In the genomic region with DNA sequence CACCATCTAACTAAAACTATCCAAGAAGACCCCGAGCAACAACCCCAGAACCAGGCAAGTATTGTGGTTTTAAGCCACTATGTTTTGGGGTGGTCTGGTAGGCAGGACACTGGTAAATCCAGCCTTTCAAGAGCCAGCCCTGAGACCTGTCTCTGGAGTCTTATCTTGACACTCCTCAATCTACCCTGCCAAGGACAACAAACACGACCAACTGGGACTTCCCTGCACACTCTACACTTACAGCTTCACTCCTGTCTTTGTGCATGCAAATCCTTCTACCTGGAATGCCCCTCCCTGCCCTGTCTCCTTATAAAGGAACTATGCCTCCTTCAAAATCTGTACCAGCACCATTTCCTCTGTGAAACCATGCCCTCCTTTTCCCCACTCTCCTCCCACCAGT, we compare ENCODE assay signal across 16 cellular contexts.
DNase-seq lines count a peak whose midpoint lies in the region; ATAC-seq and TF ChIP-seq lines count a peak whose summit lies in the region.
"Had no signal": no experiment of that assay in that cellular context is flagged by ENCODE, and none has a peak within 500 bp of the region (broad histone marks: within the 10 kb centered on the region; RNA-seq: fewer than 3 reads in every experiment).

No MANE protein-coding gene starts in this region.

- H3K27me3 ChIP-seq in right cardiac atrium (ENCODE audit: control insufficient read depth, insufficient read depth): no peaks in the 10 kb centered on the region
- no peaks in the 10 kb centered on the region for H3K27me3 ChIP-seq in heart right ventricle
- no peaks in the 10 kb centered on the region for H3K27me3 ChIP-seq in esophagus muscularis mucosa
- H3K27me3 ChIP-seq in sigmoid colon: no peaks in the 10 kb centered on the region
- H3K27me3 ChIP-seq: BE2C, SJSA1 had no signal

- TF ChIP-seq EP300 in esophagus muscularis mucosa (IDR thresholded peaks at IDR 0.05): no peak
- no peak for TF ChIP-seq EP300 in sigmoid colon (IDR thresholded peaks at IDR 0.05)

- peak; percentile 29 to 31 for ATAC-seq in right cardiac atrium
- ATAC-seq in heart right ventricle: no peak
- ATAC-seq in GM18867 (IDR thresholded peaks at IDR 0.05; ENCODE audit: unreplicated experiment): no peak

- no peak for TF ChIP-seq POLR2A in esophagus muscularis mucosa (IDR thresholded peaks at IDR 0.05; ENCODE audit: low read depth)
- no peak for TF ChIP-seq POLR2A in sigmoid colon (IDR thresholded peaks at IDR 0.05)

- H3K9me3 ChIP-seq in right cardiac atrium (ENCODE audit: control insufficient read depth, low read length): no peaks in the 10 kb centered on the region
- no peaks in the 10 kb centered on the region for H3K9me3 ChIP-seq in heart right ventricle
- no peaks in the 10 kb centered on the region for H3K9me3 ChIP-seq in esophagus muscularis mucosa
- H3K9me3 ChIP-seq in sigmoid colon: no peaks in the 10 kb centered on the region
- H3K9me3 ChIP-seq: BE2C, SJSA1 had no signal

- peaks cover 0 to 14% (median 0%) of the 10 kb centered on the region in 9 donors for H3K36me3 ChIP-seq in heart right ventricle
- no peaks in the 10 kb centered on the region for H3K36me3 ChIP-seq in esophagus muscularis mucosa
- peaks cover 0 to 7% (median 0%) of the 10 kb centered on the region in 4 donors for H3K36me3 ChIP-seq in sigmoid colon
- H3K36me3 ChIP-seq: BE2C, SJSA1 had no signal

- in situ Hi-C loops in GM13976 (cut with MboI; ENCODE audit: low sequenced_read_pairs, unreplicated experiment): no loop called here

- WGBS in right cardiac atrium: 50% methylated on average over 2 of the region's 2 CpGs
- 51 to 58% methylated on average over 2 of the region's 2 CpGs for WGBS in heart right ventricle, 2 donors
- 57% methylated on average over 2 of the region's 2 CpGs for WGBS in esophagus muscularis mucosa
- WGBS in sigmoid colon, 2 donors: 34 to 45% methylated on average over 2 of the region's 2 CpGs

- H3K4me3 ChIP-seq in right cardiac atrium (ENCODE audit: low read length) (no peak overlapping the region), heart right ventricle (no peak overlapping the region), esophagus muscularis mucosa (no peak overlapping the region), sigmoid colon (no peak overlapping the region)
- H3K4me3 ChIP-seq: SJSA1 had no signal

- DNase-seq in right cardiac atrium (no peak), heart right ventricle (no peak), esophagus muscularis mucosa (ENCODE audit: extremely low spot score) (no peak), sigmoid colon (no peak), RKO (ENCODE audit: low spot score) (no peak), KG1 (lab: John Stamatoyannopoulos, UW) (no peak), GM13976 (ENCODE audit: low spot score) (no peak)
- DNase-seq: 8988T; BE2C; CD4-positive, alpha-beta T cell; HCEC 1CT; NCI-H1417 treated with DMSO at 0.1 percent for 48 hours; NCI-H1930; NCI-H446 had no signal

- H3K27ac ChIP-seq in right cardiac atrium (ENCODE audit: low read length) (no peak overlapping the region), heart right ventricle (no peak overlapping the region), esophagus muscularis mucosa (replicated peaks in 1 of 4) (peak overlapping the region; percentile 3 to 83 (median 56)), sigmoid colon (peak overlapping the region; percentile 1 to 97 (median 68))
- H3K27ac ChIP-seq: SJSA1 had no signal

- peaks cover 12% of the 10 kb centered on the region for H3K4me1 ChIP-seq in right cardiac atrium (ENCODE audit: control insufficient read depth, insufficient read depth, low read length)
- H3K4me1 ChIP-seq in heart right ventricle: peaks cover 11 to 74% (median 55%) of the 10 kb centered on the region in 9 donors
- H3K4me1 ChIP-seq in esophagus muscularis mucosa: peaks cover 63 to 96% (median 91%) of the 10 kb centered on the region in 4 donors
- H3K4me1 ChIP-seq in sigmoid colon: peaks cover 0 to 93% (median 82%) of the 10 kb centered on the region in 4 donors
- H3K4me1 ChIP-seq: SJSA1 had no signal

- TF ChIP-seq CTCF in heart right ventricle (IDR thresholded peaks at IDR 0.05) (no peak), esophagus muscularis mucosa (IDR thresholded peaks at IDR 0.05) (no peak), sigmoid colon (IDR thresholded peaks at IDR 0.05) (no peak), GM13976 (IDR thresholded peaks at IDR 0.05; ENCODE audit: borderline replicate concordance, control extremely low read depth, extremely low read depth, insufficient read depth, missing control alignments) (no peak)

- intact Hi-C loops in right cardiac atrium (cut with DNase I): no loop called here
- intact Hi-C loops in heart right ventricle (cut with DNase I): no loop called here
- intact Hi-C loops in esophagus muscularis mucosa (cut with DNase I): no loop called here
- intact Hi-C loops in sigmoid colon (cut with DNase I): no loop called here

Comparison
In these comparisons a context has a peak if more than half of its experiments do, and no peak if none do; other contexts are left out.
1. ATAC-seq: peak in right cardiac atrium (2 of 2); none in heart right ventricle (0 of 8) and GM18867 (single experiment).
2. H3K27ac ChIP-seq: peak in esophagus muscularis mucosa (4 of 4) and sigmoid colon (4 of 4); none in right cardiac atrium (single experiment) and heart right ventricle (0 of 10).